Comparison of ENCODE assay signal across 8 cellular contexts in genomic region chr5:69217154-69217731, GRCh38. TPM values are rescaled to one million over a fixed set of nuclear protein-coding genes. Genes with fewer than 3 reads are reported as not detected.
DNase-seq lines count a peak whose midpoint lies in the region; FAIRE-seq and TF ChIP-seq lines count a peak whose summit lies in the region.

No MANE protein-coding gene starts in this region.

- no peak for DNase-seq in AG04450 (ENCODE audit: low read depth, low spot score)
- DNase-seq in GM23248, result no peak
- peak; percentile 92 to 97 for DNase-seq in activated CD4-positive, alpha-beta T cell treated with anti-CD3 and anti-CD28 coated beads for 24 hours (ENCODE audit: low read depth in 2 of 2)
- DNase-seq in endothelial cell of umbilical vein (ENCODE audit: low read depth, low spot score), result peak; percentile 92
- DNase-seq in ovary, result peak in 1 of 5 donors; percentile 98
- DNase-seq in pons (ENCODE audit: low spot score), result no peak
- DNase-seq in nucleus accumbens (lab: John Stamatoyannopoulos, UW), result no peak
- DNase-seq in GF-D8 (lab: John Stamatoyannopoulos, UW), result no peak

- WGBS in GM23248 (ENCODE audit: low coverage in 1 of 2, low lambda C conversion rate in 2 of 2, missing lambda C conversion rate in 2 of 2), 2 experiments, result 14 to 16% methylated on average over 14 to 15 of the region's 15 CpGs
- WGBS in ovary, 3 donors, result 7 to 16% (median 11%) methylated on average over 15 of the region's 15 CpGs

- no peaks in the 10 kb centered on the region for H3K9me2 ChIP-seq in GM23248 (ENCODE audit: insufficient read depth)

- TF ChIP-seq POLR2A in endothelial cell of umbilical vein (IDR thresholded peaks at IDR 0.05; ENCODE audit: low read depth, low read length), result no peak
- no peak for TF ChIP-seq POLR2A in ovary (IDR thresholded peaks at IDR 0.05)

- H3F3A ChIP-seq in GM23248 (ENCODE audit: insufficient read depth), result 0 out of 2 replicates have a peak, but pooled peaks cover 10% of the 10 kb centered on the region

- no peaks in the 10 kb centered on the region for H3K36me3 ChIP-seq in GM23248 (ENCODE audit: low read depth)
- no peaks in the 10 kb centered on the region for H3K36me3 ChIP-seq in endothelial cell of umbilical vein (ENCODE audit: control insufficient read depth in 2 of 2, extremely low read depth in 1 of 2, insufficient read depth in 2 of 2, low read length in 2 of 2)
- H3K36me3 ChIP-seq in ovary, result no peaks in the 10 kb centered on the region

- H3K9ac ChIP-seq in GM23248 (peak overlapping the region; percentile 78), endothelial cell of umbilical vein (replicated peaks; ENCODE audit: extremely low read depth, insufficient read depth, low read length) (peak overlapping the region; percentile 48)

- peaks cover 40% of the 10 kb centered on the region for H3K79me2 ChIP-seq in GM23248 (ENCODE audit: insufficient read depth)
- H3K79me2 ChIP-seq in endothelial cell of umbilical vein (ENCODE audit: control insufficient read depth, insufficient read depth, low read length), result peaks cover 5% of the 10 kb centered on the region

- in situ Hi-C loops in GM23248 (cut with MboI), result no loop called here

- intact Hi-C loops in endothelial cell of umbilical vein (cut with micrococcal nuclease) (loop anchor here (1.0 kb wide), 1 partner anchor 28 kb away; the partner anchor contains the start of gene CENPH), ovary (cut with DNase I) (no loop called here)

- TF ChIP-seq EP300 in ovary (IDR thresholded peaks at IDR 0.05), result no peak

- CTCF ChIA-PET in AG04450 (lab: Charles Lee), result interaction anchor here (0.7 to 2.3 kb wide), 3 partner anchors 17 to 124 kb away, joined by 3 to 6 read pairs (median 3); partner anchors contain the start of gene SLC30A5
- CTCF ChIA-PET in endothelial cell of umbilical vein (lab: Charles Lee), result interaction anchor here (0.7 to 1.0 kb wide), 2 partner anchors 18 to 124 kb away, joined by 3 to 4 read pairs; partner anchors contain the start of genes CDK7 and SLC30A5

- H3K4me1 ChIP-seq in GM23248 (ENCODE audit: insufficient read depth), result peaks cover 17% of the 10 kb centered on the region
- peaks cover 7% of the 10 kb centered on the region for H3K4me1 ChIP-seq in endothelial cell of umbilical vein (ENCODE audit: control insufficient read depth, extremely low read depth, insufficient read depth, low read length)
- no peaks in the 10 kb centered on the region for H3K4me1 ChIP-seq in ovary (ENCODE audit: insufficient read depth)

- H3K27me3 ChIP-seq in AG04450 (ENCODE audit: control insufficient read depth, insufficient read depth, low read length), result no peaks in the 10 kb centered on the region
- no peaks in the 10 kb centered on the region for H3K27me3 ChIP-seq in GM23248 (replicated peaks; ENCODE audit: insufficient read depth)
- no peaks in the 10 kb centered on the region for H3K27me3 ChIP-seq in endothelial cell of umbilical vein (ENCODE audit: control insufficient read depth in 2 of 2, insufficient read depth in 2 of 2, low read length in 2 of 2)
- H3K27me3 ChIP-seq in ovary, result no peaks in the 10 kb centered on the region

- no peaks in the 10 kb centered on the region for H3K9me1 ChIP-seq in endothelial cell of umbilical vein (replicated peaks; ENCODE audit: control insufficient read depth, extremely low read depth, insufficient read depth, low read length)

- H3K9me3 ChIP-seq in AG04450 (ENCODE audit: control insufficient read depth, insufficient read depth, low read length) (peaks cover 3% of the 10 kb centered on the region; the same call in 1 of the 2 replicates), GM23248 (ENCODE audit: low read depth) (no peaks in the 10 kb centered on the region), endothelial cell of umbilical vein (replicated peaks; ENCODE audit: control insufficient read depth, insufficient read depth, low read length) (no peaks in the 10 kb centered on the region), ovary (no peaks in the 10 kb centered on the region)

- peak overlapping the region; percentile 92 for H3K4me2 ChIP-seq in GM23248 (ENCODE audit: unreplicated experiment)
- peak overlapping the region; percentile 97 for H3K4me2 ChIP-seq in endothelial cell of umbilical vein (ENCODE audit: insufficient read depth, low read length)

- TF ChIP-seq CTCF in AG04450 (IDR thresholded peaks at IDR 0.05; ENCODE audit: low read depth, low read length) (no peak), endothelial cell of umbilical vein (IDR thresholded peaks at IDR 0.05; ENCODE audit: extremely low read depth in 1 of 2, insufficient read depth in 1 of 2, low read depth in 1 of 2, low read length in 2 of 2) (no peak), ovary (IDR thresholded peaks at IDR 0.05) (no peak)

- H2AFZ ChIP-seq in GM23248, result peak overlapping the region; percentile 96
- peak overlapping the region; percentile 92 for H2AFZ ChIP-seq in endothelial cell of umbilical vein (ENCODE audit: low read depth, low read length)

- POLR2A ChIA-PET in AG04450 (lab: Yijun Ruan, JAX), result interaction anchor here (1.5 kb wide), 1 partner anchor 17 kb away, joined by 6 read pairs; the partner anchor contains the start of gene CDK7
- POLR2A ChIA-PET in endothelial cell of umbilical vein (lab: Charles Lee), result interaction anchor here (0.7 kb wide), 1 partner anchor 13 kb away, joined by 7 read pairs; no protein-coding TSS in a partner anchor

- H3K27ac ChIP-seq in AG04450 (ENCODE audit: low read depth, low read length), result no peak overlapping the region
- peak overlapping the region; percentile 48; the same call in 1 of the 2 replicates for H3K27ac ChIP-seq in GM23248
- peak overlapping the region; percentile 33 for H3K27ac ChIP-seq in endothelial cell of umbilical vein (ENCODE audit: insufficient read depth, low read depth, low read length)
- no peak overlapping the region for H3K27ac ChIP-seq in ovary

- TSS peak; percentile 90 for BruUV-seq in endothelial cell of umbilical vein (replicated peaks; lab: Mats Ljungman, UMichigan)

- H3K4me3 ChIP-seq in AG04450 (ENCODE audit: low read depth, low read length) (peak overlapping the region; percentile 99), GM23248 (peak overlapping the region; percentile 96), endothelial cell of umbilical vein (replicated peaks in 1 of 3; ENCODE audit: insufficient read depth in 1 of 3, low read depth in 1 of 3, low read length in 3 of 3) (peak overlapping the region; percentile 1 to 80 (median 52)), ovary (peak overlapping the region; percentile 89)

- H4K20me1 ChIP-seq in GM23248 (ENCODE audit: insufficient read depth) (no peaks in the 10 kb centered on the region), endothelial cell of umbilical vein (replicated peaks; ENCODE audit: control insufficient read depth, extremely low read depth, insufficient read depth, low read length) (no peaks in the 10 kb centered on the region)

- dilution Hi-C loops in endothelial cell of umbilical vein (cut with MboI; ENCODE audit: extremely low pct_ligation_motif_present, low sequenced_read_pairs), result no loop called here

- peak; percentile 92 for FAIRE-seq in endothelial cell of umbilical vein (lab: Jason Lieb, UNC)

RNA-seq across cellular contexts. Expression of gene CDK7, which starts 17.4 kb away (rescaled TPM):
- polyA plus RNA-seq in AG04450 (2011; rRNA removed) (153 and 212 TPM in 2 replicates), GM23248 (2016; fragmentation: Nextera tagmentation; extraction: Ambion mirVana) (55.7 and 58.9 TPM in 2 replicates), endothelial cell of umbilical vein (19.3 and 24.6 TPM in 2 replicates), ovary (10 to 100 TPM; 17.2 to 20.1 TPM)
- 63.7 and 110 TPM in 2 replicates for polyA minus RNA-seq in AG04450 (2011; rRNA and poly(A)+ RNA removed)
- total RNA-seq in GM23248 (2014; rRNA removed; shearing (Covaris generic)), result 48.9 and 60.4 TPM in 2 replicates
- total RNA-seq in endothelial cell of umbilical vein (33.4 and 38.1 TPM in 2 replicates), ovary (10 to 100 TPM in 6 of 7 donors, 1 to 10 TPM in 1; 8.3 to 19.6 (median 14.4) TPM)
- 27.2 and 29.3 TPM in 2 replicates for polyA plus RNA-seq in endothelial cell of umbilical vein (2011; cell fraction: cytosol; rRNA removed)
- polyA plus RNA-seq in endothelial cell of umbilical vein (2011; cell fraction: nucleus; rRNA removed), result 20.9 and 27.2 TPM in 2 replicates
- polyA plus RNA-seq in endothelial cell of umbilical vein (2012), result 62.9 and 66.4 TPM in 2 replicates
- polyA minus RNA-seq in endothelial cell of umbilical vein, result 106 and 120 TPM in 2 replicates
- 42.7 TPM for polyA minus RNA-seq in endothelial cell of umbilical vein (2011; cell fraction: cytosol; rRNA and poly(A)+ RNA removed)
- 95.6 and 109 TPM in 2 replicates for polyA minus RNA-seq in endothelial cell of umbilical vein (2011; cell fraction: nucleus; rRNA and poly(A)+ RNA removed)

RNA-seq across cellular contexts. Expression of gene CENPH, which starts 27.9 kb away (rescaled TPM):
- 3.8 and 5.9 TPM in 2 replicates for polyA plus RNA-seq in AG04450 (2011; rRNA removed)
- 0.83 and 1.5 TPM in 2 replicates for polyA minus RNA-seq in AG04450 (2011; rRNA and poly(A)+ RNA removed)
- 14.7 and 16.7 TPM in 2 replicates for total RNA-seq in GM23248 (2014; rRNA removed; shearing (Covaris generic))
- 11.0 and 12.5 TPM in 2 replicates for polyA plus RNA-seq in GM23248 (2016; fragmentation: Nextera tagmentation; extraction: Ambion mirVana)
- total RNA-seq in endothelial cell of umbilical vein, result 16.4 and 17.1 TPM in 2 replicates
- polyA plus RNA-seq in endothelial cell of umbilical vein, result 5.3 and 6.5 TPM in 2 replicates
- polyA plus RNA-seq in endothelial cell of umbilical vein (2011; cell fraction: cytosol; rRNA removed), result 6.0 and 6.8 TPM in 2 replicates
- polyA plus RNA-seq in endothelial cell of umbilical vein (2011; cell fraction: nucleus; rRNA removed), result 2.1 and 4.5 TPM in 2 replicates
- 4.9 and 9.0 TPM in 2 replicates for polyA plus RNA-seq in endothelial cell of umbilical vein (2012)
- 1.4 and 2.5 TPM in 2 replicates for polyA minus RNA-seq in endothelial cell of umbilical vein
- 10.3 TPM for polyA minus RNA-seq in endothelial cell of umbilical vein (2011; cell fraction: cytosol; rRNA and poly(A)+ RNA removed)
- 1.9 and 3.8 TPM in 2 replicates for polyA minus RNA-seq in endothelial cell of umbilical vein (2011; cell fraction: nucleus; rRNA and poly(A)+ RNA removed)
- total RNA-seq in ovary, result 1 to 10 TPM; 2.3 to 6.4 (median 4.2) TPM
- polyA plus RNA-seq in ovary, result 1 to 10 TPM; 4.3 to 9.6 TPM

RNA-seq across cellular contexts. Expression of gene CCNB1, which starts 50.3 kb away (rescaled TPM):
- polyA plus RNA-seq in AG04450 (2011; rRNA removed), result 36.7 and 58.0 TPM in 2 replicates
- polyA minus RNA-seq in AG04450 (2011; rRNA and poly(A)+ RNA removed), result 21.5 and 35.0 TPM in 2 replicates
- total RNA-seq in GM23248 (2014; rRNA removed; shearing (Covaris generic)), result 66.7 and 73.6 TPM in 2 replicates
- polyA plus RNA-seq in GM23248 (2016; fragmentation: Nextera tagmentation; extraction: Ambion mirVana), result 94.3 and 94.6 TPM in 2 replicates
- 187 and 211 TPM in 2 replicates for total RNA-seq in endothelial cell of umbilical vein
- 47.3 and 72.2 TPM in 2 replicates for polyA plus RNA-seq in endothelial cell of umbilical vein
- polyA plus RNA-seq in endothelial cell of umbilical vein (2011; cell fraction: cytosol; rRNA removed), result 102 and 111 TPM in 2 replicates
- 75.5 and 98.0 TPM in 2 replicates for polyA plus RNA-seq in endothelial cell of umbilical vein (2011; cell fraction: nucleus; rRNA removed)
- 95.6 and 181 TPM in 2 replicates for polyA plus RNA-seq in endothelial cell of umbilical vein (2012)
- polyA minus RNA-seq in endothelial cell of umbilical vein, result 37.1 and 44.8 TPM in 2 replicates
- polyA minus RNA-seq in endothelial cell of umbilical vein (2011; cell fraction: cytosol; rRNA and poly(A)+ RNA removed), result 121 TPM
- 16.8 and 25.5 TPM in 2 replicates for polyA minus RNA-seq in endothelial cell of umbilical vein (2011; cell fraction: nucleus; rRNA and poly(A)+ RNA removed)
- 1 to 10 TPM; 3.5 to 9.2 (median 6.2) TPM for total RNA-seq in ovary
- 10 to 100 TPM in 1 of 2 donors, 1 to 10 TPM in 1; 6.7 to 13.9 TPM for polyA plus RNA-seq in ovary

Comparison
In these comparisons a context has a peak if more than half of its experiments do, and no peak if none do; other contexts are left out.
1. DNase-seq: peak in activated CD4-positive, alpha-beta T cell treated with anti-CD3 and anti-CD28 coated beads for 24 hours (2 of 2) and endothelial cell of umbilical vein (single experiment); none in AG04450 (single experiment), GM23248 (single experiment), pons (single experiment), nucleus accumbens (0 of 56) and GF-D8 (single experiment).
2. H3K27ac ChIP-seq: peak in GM23248 (single experiment) and endothelial cell of umbilical vein (single experiment); none in AG04450 (single experiment) and ovary (0 of 2).
3. Peak in every context shown above with its lines, with median percentiles within 50 percentile points of each other: H3K4me3 ChIP-seq.